9 cellular contexts compared by ENCODE assay signal in the genomic region with DNA sequence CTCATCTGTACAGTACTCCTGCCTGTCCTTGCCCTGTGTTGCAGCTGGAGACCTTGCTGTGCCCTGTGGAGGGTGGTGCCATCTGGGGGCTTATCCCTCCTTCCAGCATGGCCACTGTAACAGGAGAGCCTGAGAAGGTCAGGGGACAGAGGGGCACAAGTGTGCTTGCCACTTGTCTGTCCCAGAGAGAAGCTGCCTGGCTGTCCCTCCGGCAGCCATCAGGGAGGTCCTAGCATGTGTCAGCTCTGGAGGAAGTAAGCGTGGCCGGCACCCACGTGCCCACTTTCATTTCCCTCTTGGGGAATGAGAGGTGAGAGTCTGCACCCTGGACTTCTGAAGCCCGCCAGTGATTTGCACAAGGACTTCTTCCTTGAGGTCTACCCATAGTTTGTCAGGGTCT.
DNase-seq lines count a peak whose midpoint lies in the region; ATAC-seq, FAIRE-seq and TF ChIP-seq lines count a peak whose summit lies in the region.
"Had no signal": no experiment of that assay in that cellular context is flagged by ENCODE, and none has a peak within 500 bp of the region (broad histone marks: within the 10 kb centered on the region; RNA-seq: fewer than 3 reads in every experiment).

No MANE protein-coding gene starts in this region.

- no peaks in the 10 kb centered on the region for H3K27me3 ChIP-seq in mesenchymal stem cell (ENCODE audit: control insufficient read depth in 1 of 2, insufficient read depth in 1 of 2, low read length in 2 of 2)

- H3K4me2 ChIP-seq in OCI-LY7 (ENCODE audit: low read length), result peak overlapping the region; percentile 90
- H3K4me2 ChIP-seq in mesenchymal stem cell (ENCODE audit: low read length, poor library complexity, severe bottlenecking), result no peak overlapping the region

- no peak overlapping the region for H3K4ac ChIP-seq in mesenchymal stem cell (ENCODE audit: low read depth in 1 of 2, low read length in 2 of 2)

- H3K4me1 ChIP-seq in OCI-LY7 (ENCODE audit: insufficient read depth, low read length, poor library complexity, severe bottlenecking) (peaks cover 78% of the 10 kb centered on the region), mesenchymal stem cell (ENCODE audit: control insufficient read depth, insufficient read depth, low read depth, low read length) (peaks cover 46% of the 10 kb centered on the region)

- FAIRE-seq in H54 (lab: Jason Lieb, UNC), result no peak

- peak overlapping the region; percentile 6 for H2BK15ac ChIP-seq in mesenchymal stem cell (ENCODE audit: low read depth, poor library complexity, severe bottlenecking)

- no peak overlapping the region for H3K9ac ChIP-seq in mesenchymal stem cell (ENCODE audit: low read length)

- no peak overlapping the region for H2AK5ac ChIP-seq in mesenchymal stem cell (ENCODE audit: low read length, severe bottlenecking)

- no peak overlapping the region for H3K18ac ChIP-seq in mesenchymal stem cell (ENCODE audit: low read depth in 1 of 2, low read length in 2 of 2)

- H3K9me3 ChIP-seq in OCI-LY7 (ENCODE audit: low read length) (no peaks in the 10 kb centered on the region), mesenchymal stem cell (ENCODE audit: control insufficient read depth, low read length) (no peaks in the 10 kb centered on the region)

- ATAC-seq in HG02571 (IDR thresholded peaks at IDR 0.05; ENCODE audit: unreplicated experiment) (peak; percentile 17), left lobe of liver (no peak)
- no peak for ATAC-seq in activated CD4-positive, CD25-positive, alpha-beta regulatory T cell treated with anti-CD3 and anti-CD28 coated beads, Interleukin-2, amount 50 U/mL, for 24 hours

- CTCF ChIA-PET in OCI-LY7 (lab: Charles Lee; ENCODE audit: unreplicated experiment), result interaction anchor here (0.9 to 2.2 kb wide), 3 partner anchors 12 to 36 kb away, joined by 4 to 6 read pairs (median 4); no protein-coding TSS in a partner anchor

- peaks cover 86% of the 10 kb centered on the region for H3K79me2 ChIP-seq in OCI-LY7 (ENCODE audit: insufficient read depth, low read depth, low read length)

- H3K14ac ChIP-seq in mesenchymal stem cell (ENCODE audit: low read length in 2 of 2), result no peak overlapping the region

- H2BK120ac ChIP-seq in mesenchymal stem cell (ENCODE audit: low read depth, low read length), result no peak overlapping the region

- H4K8ac ChIP-seq in mesenchymal stem cell (ENCODE audit: low read length), result no peak overlapping the region

- no peak for TF ChIP-seq POLR2A in H54 (IDR thresholded peaks at IDR 0.05; ENCODE audit: low read depth, low read length)

- peaks cover 9% of the 10 kb centered on the region; the same call in 1 of the 2 replicates for H4K20me1 ChIP-seq in OCI-LY7 (ENCODE audit: insufficient read depth, low read length)

- H4K91ac ChIP-seq in mesenchymal stem cell (ENCODE audit: low read length), result peak overlapping the region; percentile 10

- H3K27ac ChIP-seq in OCI-LY7 (ENCODE audit: low read depth, low read length, poor library complexity, severe bottlenecking) (peak overlapping the region; percentile 90), mesenchymal stem cell (ENCODE audit: low read length, poor library complexity, severe bottlenecking) (no peak overlapping the region)

- no peak overlapping the region for H2BK5ac ChIP-seq in mesenchymal stem cell (ENCODE audit: low read depth, low read length, poor library complexity, severe bottlenecking)

- DNase-seq in GM12864 (ENCODE audit: low read depth) (no peak), OCI-LY7 (ENCODE audit: low spot score) (peak; percentile 66), mesenchymal stem cell (no peak), activated gamma-delta T cell (lab: John Stamatoyannopoulos, UW) (no peak), H54 (ENCODE audit: insufficient read length, low spot score) (no peak), left lobe of liver (ENCODE audit: low spot score) (no peak)
- DNase-seq: DMS153 had no signal

- no peak overlapping the region for H2AFZ ChIP-seq in OCI-LY7 (ENCODE audit: low read length)
- no peak overlapping the region for H2AFZ ChIP-seq in mesenchymal stem cell (ENCODE audit: low read depth, low read length)

- H3K4me3 ChIP-seq in GM12864 (ENCODE audit: low read depth, low read length) (peak overlapping the region; percentile 29), OCI-LY7 (ENCODE audit: low read depth, low read length, poor library complexity, severe bottlenecking) (peak overlapping the region; percentile 76), mesenchymal stem cell (ENCODE audit: insufficient read depth in 1 of 2, low read depth in 1 of 2, low read length in 2 of 2) (no peak overlapping the region)

- H3K36me3 ChIP-seq in OCI-LY7 (ENCODE audit: insufficient read depth, low read length) (peaks cover 7% of the 10 kb centered on the region; the same call in 1 of the 2 replicates), mesenchymal stem cell (ENCODE audit: control insufficient read depth in 1 of 2, insufficient read depth in 2 of 2, low read depth in 1 of 2, low read length in 2 of 2) (peaks cover 22 to 68% of the 10 kb centered on the region in 2 experiments)

- H3K23ac ChIP-seq in mesenchymal stem cell (ENCODE audit: low read length in 2 of 2), result no peak overlapping the region

- WGBS in mesenchymal stem cell, result 91% methylated on average over 5 of the region's 5 CpGs

- H2BK12ac ChIP-seq in mesenchymal stem cell (ENCODE audit: low read length in 2 of 2), result peak overlapping the region in 1 of 2 experiments; percentile 44

- intact Hi-C loops in OCI-LY7 (cut with micrococcal nuclease; ENCODE audit: unreplicated experiment), result no loop called here

- BruUV-seq in OCI-LY7 (replicated peaks; lab: Mats Ljungman, UMichigan), result no TSS peak

- peaks cover 68% of the 10 kb centered on the region for H3K79me1 ChIP-seq in mesenchymal stem cell (replicated peaks; ENCODE audit: low read length, poor library complexity, severe bottlenecking)

- POLR2A ChIA-PET in OCI-LY7 (lab: Charles Lee), result interaction anchor here (0.5 to 6.6 kb wide), 6 partner anchors 9 to 33 kb away, joined by 4 to 60 read pairs (median 5); no protein-coding TSS in a partner anchor

- H3K9me2 ChIP-seq in OCI-LY7 (ENCODE audit: insufficient read depth, low read length), result no peaks in the 10 kb centered on the region

- TF ChIP-seq CTCF in GM12864 (IDR thresholded peaks at IDR 0.05; ENCODE audit: low read depth, low read length, missing control alignments) (no peak), OCI-LY7 (conservative IDR thresholded peaks at IDR 0.05; ENCODE audit: low read length) (no peak)

Comparison
In these comparisons a context has a peak if more than half of its experiments do, and no peak if none do; other contexts are left out.
1. H3K4me3 ChIP-seq: peak in GM12864 (single experiment) and OCI-LY7 (single experiment); none in mesenchymal stem cell (0 of 2).